ENCODE assay signal across 9 cellular contexts in the genomic region with DNA sequence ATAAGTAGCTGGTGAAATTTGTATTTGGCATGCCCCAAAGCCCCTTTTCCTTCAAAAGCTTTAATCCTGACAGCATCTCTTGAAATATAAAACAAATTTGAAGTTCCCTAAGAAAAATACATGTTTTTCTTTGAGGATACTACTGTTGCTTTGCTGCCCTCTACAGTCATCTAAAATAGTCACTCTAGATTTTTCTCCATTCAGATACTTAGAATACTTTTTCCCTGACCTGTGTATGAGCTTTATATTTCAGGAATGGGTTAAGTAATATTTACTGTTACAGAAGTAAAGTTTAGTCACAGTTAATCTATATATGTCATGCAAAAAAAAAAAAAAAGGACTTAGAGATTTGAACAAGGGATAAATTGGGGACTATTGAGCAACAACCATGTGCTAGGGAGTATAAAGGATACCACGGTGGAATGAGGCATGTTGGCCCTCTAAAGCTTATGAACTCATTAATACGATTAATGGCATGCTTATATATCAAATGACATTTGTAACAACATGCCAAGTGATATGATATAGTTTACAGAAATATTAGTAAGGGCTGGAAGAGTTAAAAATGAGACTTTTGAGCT. TPM values are rescaled to one million over a fixed set of nuclear protein-coding genes. Genes with fewer than 3 reads are reported as not detected.
DNase-seq lines count a peak whose midpoint lies in the region; ATAC-seq, FAIRE-seq and TF ChIP-seq lines count a peak whose summit lies in the region.
"Had no signal": no experiment of that assay in that cellular context is flagged by ENCODE, and none has a peak within 500 bp of the region (broad histone marks: within the 10 kb centered on the region; RNA-seq: fewer than 3 reads in every experiment).

No MANE protein-coding gene starts in this region.

- DNase-seq in BE2C, result no peak
- peak; percentile 30 for DNase-seq in HuH-7 (ENCODE audit: low spot score)
- peak; percentile 76 for DNase-seq in astrocyte of the spinal cord (ENCODE audit: low read depth, low spot score)
- DNase-seq in NCI-H2227 (lab: John Stamatoyannopoulos, UW; ENCODE audit: unreplicated experiment), result no peak
- no peak for DNase-seq in HTR-8/SVneo (ENCODE audit: insufficient read length, low spot score)
- DNase-seq in head of caudate nucleus, result no peak

- H3K4me1 ChIP-seq in BE2C, result no peaks in the 10 kb centered on the region
- peaks cover 3 to 19% (median 11%) of the 10 kb centered on the region in 4 donors for H3K4me1 ChIP-seq in liver (ENCODE audit: control insufficient read depth in 4 of 4, insufficient read depth in 4 of 4, low read length in 3 of 4)

- H3K36me3 ChIP-seq in BE2C (no peaks in the 10 kb centered on the region), liver (ENCODE audit: control insufficient read depth in 4 of 4, insufficient read depth in 3 of 4, low read depth in 1 of 4, low read length in 3 of 4) (no peaks in the 10 kb centered on the region)
- H3K36me3 ChIP-seq: HAP-1 had no signal

- no peak for FAIRE-seq in HTR-8/SVneo (lab: Jason Lieb, UNC)

- intact Hi-C loops in head of caudate nucleus (cut with DNase I), result no loop called here

- no peak overlapping the region for H3K27ac ChIP-seq in liver (ENCODE audit: low read depth in 1 of 2, low read length in 2 of 2)

- H3K4me3 ChIP-seq in BE2C (ENCODE audit: low read depth, low read length) (no peak overlapping the region), astrocyte of the spinal cord (ENCODE audit: low read depth, low read length) (no peak overlapping the region), liver (ENCODE audit: low read depth in 1 of 3, low read length in 3 of 3) (no peak overlapping the region)
- H3K4me3 ChIP-seq: HAP-1 had no signal

- WGBS in liver, result 24% methylated on average over 2 of the region's 2 CpGs

- H3K9me3 ChIP-seq in BE2C (no peaks in the 10 kb centered on the region), liver (ENCODE audit: control insufficient read depth in 4 of 4, low read length in 3 of 4) (no peaks in the 10 kb centered on the region)
- H3K9me3 ChIP-seq: HAP-1 had no signal

- no peak for ATAC-seq in GM21717 (IDR thresholded peaks at IDR 0.05; ENCODE audit: unreplicated experiment)

- in situ Hi-C loops in astrocyte of the spinal cord (cut with HindIII; ENCODE audit: low sequenced_read_pairs), result no loop called here

- no peak overlapping the region for H3K9ac ChIP-seq in liver (ENCODE audit: low read depth in 1 of 2, low read length in 2 of 2)

- TF ChIP-seq RAD21 in liver (IDR thresholded peaks at IDR 0.05), result peak; percentile 78

- TF ChIP-seq CTCF in BE2C (IDR thresholded peaks at IDR 0.05; ENCODE audit: low read depth, low read length) (peak; percentile 54), astrocyte of the spinal cord (IDR thresholded peaks at IDR 0.05; ENCODE audit: low read depth, low read length) (peak; percentile 60), liver (IDR thresholded peaks at IDR 0.05; ENCODE audit: low read depth, low read length, missing input control) (peak; percentile 38)

- H3K27me3 ChIP-seq in BE2C (peaks cover 3% of the 10 kb centered on the region; the same call in 1 of the 2 replicates), liver (ENCODE audit: control insufficient read depth in 4 of 4, insufficient read depth in 4 of 4, low read length in 3 of 4) (no peaks in the 10 kb centered on the region)

TF ChIP-seq in liver, 16 proteins besides CTCF, POLR2A, EP300 and RAD21:
- TF ChIP-seq TAF1 (conservative IDR thresholded peaks at IDR 0.05) (no peak), HNF4G (IDR thresholded peaks at IDR 0.05) (no peak), MAX (IDR thresholded peaks at IDR 0.05) (no peak), JUND (IDR thresholded peaks at IDR 0.05) (no peak), RXRA (IDR thresholded peaks at IDR 0.05) (no peak)
TF ChIP-seq in liver: peak in this region for 0.

RNA-seq across cellular contexts. Expression of gene NECTIN3, which starts 8.8 kb away (rescaled TPM):
- polyA plus RNA-seq in BE2C (2012; ENCODE audit: insufficient read depth, insufficient read length, low read depth), result 2.8 TPM
- total RNA-seq in liver, result 10 to 100 TPM; 19.3 to 31.8 TPM
- polyA plus RNA-seq in liver, result 10 to 100 TPM in 1 of 2 donors, 1 to 10 TPM in 1; 9.0 to 11.2 TPM

Comparison
In these comparisons a context has a peak if more than half of its experiments do, and no peak if none do; other contexts are left out.
1. DNase-seq: peak in HuH-7 (single experiment) and astrocyte of the spinal cord (single experiment); none in BE2C (single experiment), NCI-H2227 (single experiment), HTR-8/SVneo (single experiment) and head of caudate nucleus (0 of 42).
2. Peak in every context shown above with its lines, with median percentiles within 50 percentile points of each other: CTCF ChIP-seq.